ENCODE assay signal across 17 cellular contexts in genomic region chr19:19262190-19263057, GRCh38. TPM values are rescaled to one million over a fixed set of nuclear protein-coding genes. Genes with fewer than 3 reads are reported as not detected.
DNase-seq lines count a peak whose midpoint lies in the region; ATAC-seq and TF ChIP-seq lines count a peak whose summit lies in the region.
"Had no signal": no experiment of that assay in that cellular context is flagged by ENCODE, and none has a peak within 500 bp of the region (broad histone marks: within the 10 kb centered on the region; RNA-seq: fewer than 3 reads in every experiment).

No MANE protein-coding gene starts in this region.

- H3K4me3 ChIP-seq in heart right ventricle = no peak overlapping the region
- H3K4me3 ChIP-seq in iPS-18a (ENCODE audit: low read length) = peak overlapping the region; percentile 67
- H3K4me3 ChIP-seq: pancreas had no signal

- no peak overlapping the region for H3K9ac ChIP-seq in iPS-18a (ENCODE audit: low read length)

- intact Hi-C loops in Right ventricle myocardium inferior (cut with DNase I) = no loop called here
- intact Hi-C loops in heart right ventricle (cut with DNase I) = no loop called here
- intact Hi-C loops in activated CD8-positive, alpha-beta T cell treated with anti-CD3 and anti-CD28 coated beads for 36 hours (cut with micrococcal nuclease) = no loop called here

- ATAC-seq in Right ventricle myocardium inferior = no peak
- ATAC-seq in heart right ventricle = no peak
- ATAC-seq in activated CD8-positive, alpha-beta T cell treated with anti-CD3 and anti-CD28 coated beads for 36 hours = peak; percentile 29
- ATAC-seq in stimulated activated memory B cell treated with anti-CD40 and anti-IgM and Interleukin-4, amounts not matched to agents 10 μg/mL and 1 μg/mL and 100 μg/mL, for 72 hours = no peak
- no peak for ATAC-seq in GM21825 (IDR thresholded peaks at IDR 0.05; ENCODE audit: unreplicated experiment)
- ATAC-seq in GM21576 (IDR thresholded peaks at IDR 0.05; ENCODE audit: unreplicated experiment) = no peak
- ATAC-seq in HG02884 (IDR thresholded peaks at IDR 0.05; ENCODE audit: unreplicated experiment) = no peak
- ATAC-seq: pancreas, PC-3 had no signal

- H3K27ac ChIP-seq in heart right ventricle (no peak overlapping the region), iPS-18a (ENCODE audit: low read length) (no peak overlapping the region)
- H3K27ac ChIP-seq: pancreas had no signal

- H3K27ac Mint-ChIP-seq in activated CD8-positive, alpha-beta T cell treated with anti-CD3 and anti-CD28 coated beads for 36 hours = no peak overlapping the region
- H3K27ac Mint-ChIP-seq in stimulated activated memory B cell treated with anti-CD40 and anti-IgM and Interleukin-4, amounts not matched to agents 10 μg/mL and 1 μg/mL and 100 μg/mL, for 72 hours = no peak overlapping the region
- H3K27ac Mint-ChIP-seq: activated CD4-positive, alpha-beta T cell treated with anti-CD3 and anti-CD28 coated beads, Interleukin-2, amount 10 ng/mL, durations not matched to agents 7 days and 5 days had no signal

- H3K4me1 Mint-ChIP-seq in activated CD8-positive, alpha-beta T cell treated with anti-CD3 and anti-CD28 coated beads for 36 hours (ENCODE audit: low read depth) = peaks cover 10% of the 10 kb centered on the region
- H3K4me1 Mint-ChIP-seq in stimulated activated memory B cell treated with anti-CD40 and anti-IgM and Interleukin-4, amounts not matched to agents 10 μg/mL and 1 μg/mL and 100 μg/mL, for 72 hours = peaks cover 11% of the 10 kb centered on the region

- TF ChIP-seq CTCF in heart right ventricle (IDR thresholded peaks at IDR 0.05) = no peak
- TF ChIP-seq CTCF in activated CD8-positive, alpha-beta T cell treated with anti-CD3 and anti-CD28 coated beads for 36 hours (IDR thresholded peaks at IDR 0.05) = peak; percentile 5

- H3K9me3 ChIP-seq in heart right ventricle (peaks cover 0 to 7% (median 0%) of the 10 kb centered on the region in 11 donors), iPS-18a (ENCODE audit: control insufficient read depth, low read depth, low read length) (no peaks in the 10 kb centered on the region)
- H3K9me3 ChIP-seq: pancreas had no signal

- no peaks in the 10 kb centered on the region for H3K36me3 Mint-ChIP-seq in activated CD8-positive, alpha-beta T cell treated with anti-CD3 and anti-CD28 coated beads for 36 hours (ENCODE audit: low read depth)
- no peaks in the 10 kb centered on the region for H3K36me3 Mint-ChIP-seq in stimulated activated memory B cell treated with anti-CD40 and anti-IgM and Interleukin-4, amounts not matched to agents 10 μg/mL and 1 μg/mL and 100 μg/mL, for 72 hours

- WGBS in heart right ventricle, 2 donors = 5 to 6% methylated on average over 31 of the region's 31 CpGs

- no peaks in the 10 kb centered on the region for H3K36me3 ChIP-seq in heart right ventricle
- no peaks in the 10 kb centered on the region for H3K36me3 ChIP-seq in iPS-18a (ENCODE audit: control insufficient read depth, low read depth, low read length)
- H3K36me3 ChIP-seq: pancreas had no signal

- H3K27me3 Mint-ChIP-seq in activated CD8-positive, alpha-beta T cell treated with anti-CD3 and anti-CD28 coated beads for 36 hours = peaks cover 38% of the 10 kb centered on the region
- peaks cover 38% of the 10 kb centered on the region for H3K27me3 Mint-ChIP-seq in stimulated activated memory B cell treated with anti-CD40 and anti-IgM and Interleukin-4, amounts not matched to agents 10 μg/mL and 1 μg/mL and 100 μg/mL, for 72 hours

- H3K9me3 Mint-ChIP-seq in activated CD8-positive, alpha-beta T cell treated with anti-CD3 and anti-CD28 coated beads for 36 hours = no peaks in the 10 kb centered on the region
- no peaks in the 10 kb centered on the region for H3K9me3 Mint-ChIP-seq in stimulated activated memory B cell treated with anti-CD40 and anti-IgM and Interleukin-4, amounts not matched to agents 10 μg/mL and 1 μg/mL and 100 μg/mL, for 72 hours
- H3K9me3 Mint-ChIP-seq: activated CD4-positive, alpha-beta T cell treated with anti-CD3 and anti-CD28 coated beads, Interleukin-2, amount 10 ng/mL, durations not matched to agents 7 days and 5 days had no signal

- H3K27me3 ChIP-seq in heart right ventricle = peaks cover 4 to 68% (median 62%) of the 10 kb centered on the region in 7 donors
- peaks cover 31% of the 10 kb centered on the region for H3K27me3 ChIP-seq in iPS-18a (ENCODE audit: control insufficient read depth, insufficient read depth, low read length)
- H3K27me3 ChIP-seq: pancreas had no signal

- CTCF ChIA-PET in activated CD8-positive, alpha-beta T cell treated with anti-CD3 and anti-CD28 coated beads for 36 hours (lab: Charles Lee) = interaction anchor here (0.9 kb wide), 1 partner anchor 88 kb away, joined by 3 read pairs; no protein-coding TSS in a partner anchor

- H3K4me3 Mint-ChIP-seq in activated CD8-positive, alpha-beta T cell treated with anti-CD3 and anti-CD28 coated beads for 36 hours = no peak overlapping the region
- peak overlapping the region; percentile 2 for H3K4me3 Mint-ChIP-seq in stimulated activated memory B cell treated with anti-CD40 and anti-IgM and Interleukin-4, amounts not matched to agents 10 μg/mL and 1 μg/mL and 100 μg/mL, for 72 hours
- H3K4me3 Mint-ChIP-seq: activated CD4-positive, alpha-beta T cell treated with anti-CD3 and anti-CD28 coated beads, Interleukin-2, amount 10 ng/mL, durations not matched to agents 7 days and 5 days had no signal

- peaks cover 0 to 9% (median 5%) of the 10 kb centered on the region in 9 donors for H3K4me1 ChIP-seq in heart right ventricle
- peaks cover 4% of the 10 kb centered on the region for H3K4me1 ChIP-seq in iPS-18a (ENCODE audit: control insufficient read depth, low read depth, low read length)
- H3K4me1 ChIP-seq: pancreas had no signal

- DNase-seq in Right ventricle myocardium inferior (ENCODE audit: missing footprints) (peak; percentile 37), heart right ventricle (no peak)
- DNase-seq in activated CD8-positive, alpha-beta T cell treated with anti-CD3 and anti-CD28 coated beads for 36 hours = peak; percentile 16
- DNase-seq: activated CD4-positive, alpha-beta T cell treated with anti-CD3 and anti-CD28 coated beads, Interleukin-2, amount 10 ng/mL, durations not matched to agents 7 days and 5 days; activated gamma-delta T cell treated with Interleukin-2 at 50 U/mL for 16 hours; cerebellar nuclear complex; NCI-H2171 treated with DMSO at 0.1 percent for 48 hours; PC-3; stimulated activated CD4-positive, alpha-beta T cell treated with anti-CD3 and anti-CD28 coated beads, Interleukin-15, amount 100 ng/mL, for 24 hours had no signal

- POLR2A ChIA-PET in activated CD8-positive, alpha-beta T cell treated with anti-CD3 and anti-CD28 coated beads for 36 hours (lab: Charles Lee) = no interaction called here

RNA-seq across cellular contexts. Expression of gene TM6SF2, which starts 10.7 kb away (rescaled TPM):
- total RNA-seq in Right ventricle myocardium inferior (0.57 TPM), heart right ventricle (1 to 10 TPM in 4 of 10 donors, under 1 TPM in 6; 0.17 to 2.1 (median 0.64) TPM)
- under 1 TPM; 0.20 to 0.66 TPM for polyA plus RNA-seq in heart right ventricle
- not detected for total RNA-seq in activated CD8-positive, alpha-beta T cell treated with anti-CD3 and anti-CD28 coated beads for 36 hours
- total RNA-seq: activated CD4-positive, alpha-beta T cell treated with anti-CD3 and anti-CD28 coated beads, Interleukin-2, amount 10 ng/mL, durations not matched to agents 7 days and 5 days; Daoy; PC-3; T-helper 2 cell treated with Interferon-gamma antibody and Interleukin-4, amounts not matched to agents 100 ng/mL and 5 ng/mL, for 36 hours had no signal

RNA-seq across cellular contexts. Expression of gene NCAN, which starts 50.7 kb away (rescaled TPM):
- total RNA-seq in Right ventricle myocardium inferior (not detected), heart right ventricle (not detected)
- not detected for polyA plus RNA-seq in heart right ventricle
- total RNA-seq in activated CD8-positive, alpha-beta T cell treated with anti-CD3 and anti-CD28 coated beads for 36 hours = not detected
- total RNA-seq: activated CD4-positive, alpha-beta T cell treated with anti-CD3 and anti-CD28 coated beads, Interleukin-2, amount 10 ng/mL, durations not matched to agents 7 days and 5 days; Daoy; T-helper 2 cell treated with Interferon-gamma antibody and Interleukin-4, amounts not matched to agents 100 ng/mL and 5 ng/mL, for 36 hours had no signal

RNA-seq across cellular contexts. Expression of gene SUGP1, which starts 57.9 kb away (rescaled TPM):
- total RNA-seq in Right ventricle myocardium inferior (34.9 TPM), heart right ventricle (10 to 100 TPM; 33.6 to 50.2 (median 44.8) TPM)
- 10 to 100 TPM; 30.1 to 32.0 TPM for polyA plus RNA-seq in heart right ventricle
- 10 to 100 TPM; 42.8 to 51.3 TPM for total RNA-seq in activated CD8-positive, alpha-beta T cell treated with anti-CD3 and anti-CD28 coated beads for 36 hours

RNA-seq across cellular contexts. Expression of gene MAU2, which starts 58.2 kb away (rescaled TPM):
- total RNA-seq in Right ventricle myocardium inferior = 31.8 TPM
- 10 to 100 TPM; 29.3 to 48.6 (median 36.7) TPM for total RNA-seq in heart right ventricle
- polyA plus RNA-seq in heart right ventricle = 10 to 100 TPM; 11.2 to 39.4 TPM
- total RNA-seq in activated CD8-positive, alpha-beta T cell treated with anti-CD3 and anti-CD28 coated beads for 36 hours = 10 to 100 TPM; 38.4 to 39.4 TPM

RNA-seq across cellular contexts. Expression of gene NR2C2AP, which starts 59.2 kb away (rescaled TPM):
- 7.8 TPM for total RNA-seq in Right ventricle myocardium inferior
- 1 to 10 TPM; 3.2 to 8.5 (median 5.1) TPM for total RNA-seq in heart right ventricle
- polyA plus RNA-seq in heart right ventricle = 10 to 100 TPM in 1 of 2 donors, 1 to 10 TPM in 1; 9.3 to 23.4 TPM
- 10 to 100 TPM; 37.8 to 40.0 TPM for total RNA-seq in activated CD8-positive, alpha-beta T cell treated with anti-CD3 and anti-CD28 coated beads for 36 hours

Comparison
In these comparisons a context has a peak if more than half of its experiments do, and no peak if none do; other contexts are left out.
1. DNase-seq: peak in Right ventricle myocardium inferior (single experiment) and activated CD8-positive, alpha-beta T cell treated with anti-CD3 and anti-CD28 coated beads for 36 hours (single experiment); none in heart right ventricle (0 of 2).